In genomic region chr12:120470150-120470817, GRCh38 we compare ENCODE assay signal across 8 cellular contexts. TPM values are rescaled to one million over a fixed set of nuclear protein-coding genes. Genes with fewer than 3 reads are reported as not detected.
DNase-seq lines count a peak whose midpoint lies in the region; ATAC-seq lines count a peak whose summit lies in the region.

No MANE protein-coding gene starts in this region.

- H3K9me3 ChIP-seq in iPS-20b (ENCODE audit: insufficient read depth, low read depth, low read length) = no peaks in the 10 kb centered on the region

- H3K4me3 Mint-ChIP-seq in stimulated activated naive CD8-positive, alpha-beta T cell treated with anti-CD3 and anti-CD28 coated beads, Interleukin-15, amount 100 ng/mL, for 72 hours = peak overlapping the region; percentile 93 to 98

- peaks cover 70% of the 10 kb centered on the region for H3K4me1 Mint-ChIP-seq in stimulated activated naive CD8-positive, alpha-beta T cell treated with anti-CD3 and anti-CD28 coated beads, Interleukin-15, amount 100 ng/mL, for 72 hours

- peak overlapping the region; percentile 75; the same call in 1 of the 2 replicates for H3K9ac ChIP-seq in iPS-20b (ENCODE audit: low read depth, low read length)

- ATAC-seq in stimulated activated naive CD8-positive, alpha-beta T cell treated with anti-CD3 and anti-CD28 coated beads, Interleukin-15, amount 100 ng/mL, for 72 hours = peak; percentile 52

- H3K27me3 ChIP-seq in iPS-20b (ENCODE audit: insufficient read depth, low read length) = no peaks in the 10 kb centered on the region

- H3K27ac ChIP-seq in iPS-20b (ENCODE audit: low read length) = no peak overlapping the region

- peak overlapping the region; percentile 91 for H3K4me3 ChIP-seq in iPS-20b (ENCODE audit: low read length)

- H3K36me3 ChIP-seq in iPS-20b (ENCODE audit: insufficient read depth, low read depth, low read length) = peaks cover 23% of the 10 kb centered on the region

- H3K27ac Mint-ChIP-seq in stimulated activated naive CD8-positive, alpha-beta T cell treated with anti-CD3 and anti-CD28 coated beads, Interleukin-15, amount 100 ng/mL, for 72 hours = peak overlapping the region; percentile 97 to 98

- no peaks in the 10 kb centered on the region for H3K9me3 Mint-ChIP-seq in stimulated activated naive CD8-positive, alpha-beta T cell treated with anti-CD3 and anti-CD28 coated beads, Interleukin-15, amount 100 ng/mL, for 72 hours

- no peaks in the 10 kb centered on the region for H3K27me3 Mint-ChIP-seq in stimulated activated naive CD8-positive, alpha-beta T cell treated with anti-CD3 and anti-CD28 coated beads, Interleukin-15, amount 100 ng/mL, for 72 hours

- H3K4me1 ChIP-seq in iPS-20b (ENCODE audit: insufficient read depth, low read length) = peaks cover 9% of the 10 kb centered on the region; the same call in 1 of the 2 replicates

- peak; percentile 63 for DNase-seq in activated effector memory CD4-positive, alpha-beta T cell treated with anti-CD3 and anti-CD28 coated beads, Interleukin-2, amount 50 U/mL, for 16 hours
- no peak for DNase-seq in activated effector memory CD4-positive, alpha-beta T cell treated with Interleukin-2 at 50 U/mL for 16 hours
- DNase-seq in HuH-7.5 (ENCODE audit: low spot score) (peak; percentile 23), amniotic epithelial cell (ENCODE audit: low read depth) (peak; percentile 25), dermis blood vessel endothelial cell (no peak), islet precursor cell (no peak)
- no peak for DNase-seq in stimulated activated naive CD8-positive, alpha-beta T cell treated with anti-CD3 and anti-CD28 coated beads, Interleukin-15, amount 100 ng/mL, for 72 hours

RNA-seq across cellular contexts. Expression of gene SRSF9, which starts 0.7 kb away (rescaled TPM):
- 205 and 208 TPM in 2 replicates for total RNA-seq in dermis blood vessel endothelial cell

RNA-seq across cellular contexts. Expression of gene GATC, which starts 24.0 kb away (rescaled TPM):
- 26.2 and 26.9 TPM in 2 replicates for total RNA-seq in dermis blood vessel endothelial cell

RNA-seq across cellular contexts. Expression of gene TRIAP1, which starts 24.1 kb away (rescaled TPM):
- 35.6 and 40.0 TPM in 2 replicates for total RNA-seq in dermis blood vessel endothelial cell

RNA-seq across cellular contexts. Expression of gene DYNLL1, which starts 25.6 kb away (rescaled TPM):
- total RNA-seq in dermis blood vessel endothelial cell = 265 and 287 TPM in 2 replicates

RNA-seq across cellular contexts. Expression of gene COX6A1, which starts 32.4 kb away (rescaled TPM):
- 363 and 658 TPM in 2 replicates for total RNA-seq in dermis blood vessel endothelial cell

Comparison
In these comparisons a context has a peak if more than half of its experiments do, and no peak if none do; other contexts are left out.
1. DNase-seq: peak in activated effector memory CD4-positive, alpha-beta T cell treated with anti-CD3 and anti-CD28 coated beads, Interleukin-2, amount 50 U/mL, for 16 hours (single experiment), HuH-7.5 (single experiment) and amniotic epithelial cell (single experiment); none in activated effector memory CD4-positive, alpha-beta T cell treated with Interleukin-2 at 50 U/mL for 16 hours (single experiment), stimulated activated naive CD8-positive, alpha-beta T cell treated with anti-CD3 and anti-CD28 coated beads, Interleukin-15, amount 100 ng/mL, for 72 hours (0 of 2), dermis blood vessel endothelial cell (single experiment) and islet precursor cell (single experiment).